Comparison of ENCODE assay signal across 30 cellular contexts in genomic region chr10:117778241-117778640, GRCh38.
"Had no signal": no experiment of that assay in that cellular context is flagged by ENCODE, and none has a peak within 500 bp of the region (broad histone marks: within the 10 kb centered on the region; RNA-seq: fewer than 3 reads in every experiment).

No MANE protein-coding gene starts in this region.

- DNase-seq: naive thymus-derived CD4-positive, alpha-beta T cell; natural killer cell; nucleus accumbens; ovary; posterior cingulate gyrus; psoas muscle; right cardiac atrium; right lobe of liver; sigmoid colon; small intestine; stimulated activated CD4-positive, alpha-beta T cell treated with anti-CD3 and anti-CD28 coated beads, Interleukin-15, amount 100 ng/mL, for 24 hours; stimulated activated CD4-positive, alpha-beta T cell treated with anti-CD3 and anti-CD28 coated beads, Interleukin-2, amount 100 ng/mL, for 24 hours; stimulated activated CD4-positive, alpha-beta T cell treated with anti-CD3 and anti-CD28 coated beads, Interleukin-2, amount 100 ng/mL, for 48 hours; stimulated activated CD4-positive, alpha-beta T cell treated with anti-CD3 and anti-CD28 coated beads, Interleukin-4, amount 100 ng/mL, for 24 hours; stimulated activated naive B cell treated with anti-CD40 and anti-IgM and Interleukin-4, amounts not matched to agents 10 μg/mL and 1 μg/mL and 100 μg/mL, for 72 hours; stimulated activated naive CD4-positive, alpha-beta T cell treated with Interleukin-2 at 50 U/mL for 16 hours; stomach; thyroid gland; upper lobe of right lung; uterus had no signal

- H2AFZ ChIP-seq: neural progenitor cell, parathyroid adenoma had no signal

- ATAC-seq: naive thymus-derived CD4-positive, alpha-beta T cell; natural killer cell; psoas muscle; right cardiac atrium; right lobe of liver; stimulated activated effector memory CD8-positive, alpha-beta T cell treated with anti-CD3 and anti-CD28 coated beads, Interleukin-12 subunit alpha, Interleukin-12 subunit beta, amount 100 ng/mL, for 72 hours; stimulated activated naive B cell treated with anti-CD40 and anti-IgM and Interleukin-4, amounts not matched to agents 10 μg/mL and 1 μg/mL and 100 μg/mL, for 72 hours; upper lobe of right lung had no signal

- H3K79me2 ChIP-seq: parathyroid adenoma had no signal

- H3K9me3 Mint-ChIP-seq: nephron; stimulated activated effector memory CD8-positive, alpha-beta T cell treated with anti-CD3 and anti-CD28 coated beads, Interleukin-12 subunit alpha, Interleukin-12 subunit beta, amount 100 ng/mL, for 72 hours had no signal

- H3K4me3 Mint-ChIP-seq: naive thymus-derived CD4-positive, alpha-beta T cell; natural killer cell; nephron; neural progenitor cell; stimulated activated effector memory CD8-positive, alpha-beta T cell treated with anti-CD3 and anti-CD28 coated beads, Interleukin-12 subunit alpha, Interleukin-12 subunit beta, amount 100 ng/mL, for 72 hours; stimulated activated naive B cell treated with anti-CD40 and anti-IgM and Interleukin-4, amounts not matched to agents 10 μg/mL and 1 μg/mL and 100 μg/mL, for 72 hours; stimulated activated naive CD8-positive, alpha-beta T cell treated with anti-CD3 and anti-CD28 coated beads, Interleukin-15, Interleukin-2, amounts not matched to agents 100 ng/mL and 50 ng/mL, for 24 hours; type B pancreatic cell had no signal

- H3K4me1 Mint-ChIP-seq: natural killer cell; stimulated activated effector memory CD8-positive, alpha-beta T cell treated with anti-CD3 and anti-CD28 coated beads, Interleukin-12 subunit alpha, Interleukin-12 subunit beta, amount 100 ng/mL, for 72 hours; stimulated activated naive B cell treated with anti-CD40 and anti-IgM and Interleukin-4, amounts not matched to agents 10 μg/mL and 1 μg/mL and 100 μg/mL, for 72 hours had no signal

- H3K9me3 ChIP-seq: neutrophil, ovary, psoas muscle, right lobe of liver, sigmoid colon, stomach, thoracic aorta, thyroid gland, upper lobe of right lung, uterus had no signal

- FAIRE-seq: small intestine had no signal

- H3K36me3 Mint-ChIP-seq: naive thymus-derived CD4-positive, alpha-beta T cell; natural killer cell; neural progenitor cell; stimulated activated effector memory CD8-positive, alpha-beta T cell treated with anti-CD3 and anti-CD28 coated beads, Interleukin-12 subunit alpha, Interleukin-12 subunit beta, amount 100 ng/mL, for 72 hours; stimulated activated naive B cell treated with anti-CD40 and anti-IgM and Interleukin-4, amounts not matched to agents 10 μg/mL and 1 μg/mL and 100 μg/mL, for 72 hours; type B pancreatic cell had no signal

- H3K9ac ChIP-seq: neural progenitor cell, parathyroid adenoma had no signal

- H3K27me3 ChIP-seq: neural progenitor cell, ovary, right lobe of liver, sigmoid colon, thyroid gland, tibial nerve, upper lobe of right lung, uterus had no signal

- H3K4me1 ChIP-seq: parathyroid adenoma, psoas muscle, right lobe of liver, sigmoid colon, stomach, thyroid gland, tibial nerve, upper lobe of right lung, uterus had no signal

- H3K4me3 ChIP-seq: neural progenitor cell, ovary, psoas muscle, right lobe of liver, sigmoid colon, stomach, thoracic aorta, thyroid gland, tibial nerve, upper lobe of right lung, uterus had no signal

- H3K27ac Mint-ChIP-seq: naive thymus-derived CD4-positive, alpha-beta T cell; natural killer cell; neural progenitor cell; progenitor cell of endocrine pancreas; stimulated activated effector memory CD8-positive, alpha-beta T cell treated with anti-CD3 and anti-CD28 coated beads, Interleukin-12 subunit alpha, Interleukin-12 subunit beta, amount 100 ng/mL, for 72 hours; stimulated activated naive B cell treated with anti-CD40 and anti-IgM and Interleukin-4, amounts not matched to agents 10 μg/mL and 1 μg/mL and 100 μg/mL, for 72 hours; stimulated activated naive CD8-positive, alpha-beta T cell treated with anti-CD3 and anti-CD28 coated beads, Interleukin-15, Interleukin-2, amounts not matched to agents 100 ng/mL and 50 ng/mL, for 24 hours; type B pancreatic cell had no signal

- H3K27ac ChIP-seq: neural progenitor cell, neutrophil, ovary, parathyroid adenoma, psoas muscle, right lobe of liver, sigmoid colon, stomach, thoracic aorta, thyroid gland, tibial nerve, upper lobe of right lung, uterus had no signal

- H3K36me3 ChIP-seq: neural progenitor cell, neutrophil, ovary, right lobe of liver, sigmoid colon, stomach, thoracic aorta, thyroid gland, tibial nerve, upper lobe of right lung, uterus had no signal

- H3K4me2 ChIP-seq: neural progenitor cell had no signal
